1 cellular context compared by ENCODE assay signal in the genomic region with DNA sequence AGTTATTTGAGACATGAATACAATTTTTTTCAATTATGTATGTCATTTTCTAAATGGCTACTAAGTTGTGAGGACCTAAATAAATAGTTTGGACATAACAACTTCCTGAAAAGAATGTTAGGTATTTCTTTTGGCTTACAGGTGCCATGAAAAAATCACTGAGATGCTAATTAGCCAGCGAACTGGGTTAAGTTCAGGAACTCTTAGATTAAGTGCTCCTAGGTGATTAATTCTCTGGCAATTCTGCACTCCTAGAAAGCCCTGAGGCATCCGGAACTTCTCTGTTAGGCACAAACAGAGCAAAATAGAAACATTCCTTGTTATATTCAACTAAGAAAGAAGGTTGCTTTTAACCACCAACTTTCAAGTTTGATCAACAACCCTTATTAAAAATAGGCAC.
TF ChIP-seq lines count a peak whose summit lies in the region.

No MANE protein-coding gene starts in this region.

TF ChIP-seq in WTC11, 78 proteins besides CTCF, POLR2A, EP300 and RAD21:
- TF ChIP-seq ZNF396 (CRISPR knock-in tag; IDR thresholded peaks at IDR 0.05; ENCODE audit: borderline replicate concordance) (no peak), ATF1 (CRISPR knock-in tag; IDR thresholded peaks at IDR 0.05) (no peak), ELF4 (CRISPR knock-in tag; IDR thresholded peaks at IDR 0.05; ENCODE audit: low read depth) (no peak), HMGA2 (CRISPR knock-in tag; IDR thresholded peaks at IDR 0.05) (no peak), NFYB (CRISPR knock-in tag; conservative IDR thresholded peaks at IDR 0.05; ENCODE audit: low read depth) (no peak), GABPB1 (CRISPR knock-in tag; IDR thresholded peaks at IDR 0.05) (no peak), ZNF423 (CRISPR knock-in tag; IDR thresholded peaks at IDR 0.05) (no peak), FOXJ3 (CRISPR knock-in tag; IDR thresholded peaks at IDR 0.05; ENCODE audit: borderline replicate concordance) (no peak), RELA (CRISPR knock-in tag; IDR thresholded peaks at IDR 0.05; ENCODE audit: borderline replicate concordance) (no peak), NFATC4 (CRISPR knock-in tag; IDR thresholded peaks at IDR 0.05) (no peak), ZNF138 (CRISPR knock-in tag; conservative IDR thresholded peaks at IDR 0.05) (no peak), CREM (CRISPR knock-in tag; IDR thresholded peaks at IDR 0.05) (no peak), TP53 (CRISPR knock-in tag; IDR thresholded peaks at IDR 0.05) (no peak)
- TF ChIP-seq, protein P1, sequence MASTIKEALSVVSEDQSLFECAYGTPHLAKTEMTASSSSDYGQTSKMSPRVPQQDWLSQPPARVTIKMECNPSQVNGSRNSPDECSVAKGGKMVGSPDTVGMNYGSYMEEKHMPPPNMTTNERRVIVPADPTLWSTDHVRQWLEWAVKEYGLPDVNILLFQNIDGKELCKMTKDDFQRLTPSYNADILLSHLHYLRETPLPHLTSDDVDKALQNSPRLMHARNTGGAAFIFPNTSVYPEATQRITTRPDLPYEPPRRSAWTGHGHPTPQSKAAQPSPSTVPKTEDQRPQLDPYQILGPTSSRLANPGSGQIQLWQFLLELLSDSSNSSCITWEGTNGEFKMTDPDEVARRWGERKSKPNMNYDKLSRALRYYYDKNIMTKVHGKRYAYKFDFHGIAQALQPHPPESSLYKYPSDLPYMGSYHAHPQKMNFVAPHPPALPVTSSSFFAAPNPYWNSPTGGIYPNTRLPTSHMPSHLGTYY (CRISPR knock-in tag; IDR thresholded peaks at IDR 0.05) = no peak
- TF ChIP-seq, protein P2, sequence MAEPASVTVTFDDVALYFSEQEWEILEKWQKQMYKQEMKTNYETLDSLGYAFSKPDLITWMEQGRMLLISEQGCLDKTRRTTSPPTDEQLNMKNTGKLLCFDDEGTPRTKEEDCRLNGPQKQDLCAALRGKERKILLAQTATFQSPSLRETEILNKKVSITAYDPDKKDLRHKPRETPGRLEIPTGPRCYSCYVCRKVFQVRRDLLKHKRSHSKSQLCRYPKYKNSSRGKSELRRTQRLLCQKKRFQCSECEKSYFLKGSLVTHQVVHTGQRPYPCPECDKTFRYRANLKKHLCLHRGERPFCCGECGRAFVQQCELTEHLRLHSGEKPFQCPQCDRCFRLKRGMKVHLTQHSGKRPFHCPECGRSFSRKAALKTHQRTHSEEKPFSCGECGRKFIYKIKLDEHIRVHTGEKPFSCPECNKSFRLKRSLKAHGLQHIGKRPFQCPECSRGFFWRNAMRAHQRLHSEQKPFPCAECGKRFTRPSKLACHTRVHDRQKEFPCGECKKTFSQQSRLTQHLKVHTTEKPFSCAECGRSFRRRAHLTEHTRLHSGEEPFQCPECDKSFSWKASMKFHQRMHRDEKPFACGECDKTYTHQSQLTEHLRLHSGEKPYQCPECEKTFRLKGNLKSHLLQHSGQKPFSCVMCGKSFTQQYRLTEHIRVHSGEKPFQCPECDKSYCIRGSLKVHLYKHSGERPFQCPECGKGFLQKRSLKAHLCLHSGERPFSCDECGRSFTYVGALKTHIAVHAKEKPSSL (CRISPR knock-in tag; conservative IDR thresholded peaks at IDR 0.05) = no peak
- TF ChIP-seq, protein P3, sequence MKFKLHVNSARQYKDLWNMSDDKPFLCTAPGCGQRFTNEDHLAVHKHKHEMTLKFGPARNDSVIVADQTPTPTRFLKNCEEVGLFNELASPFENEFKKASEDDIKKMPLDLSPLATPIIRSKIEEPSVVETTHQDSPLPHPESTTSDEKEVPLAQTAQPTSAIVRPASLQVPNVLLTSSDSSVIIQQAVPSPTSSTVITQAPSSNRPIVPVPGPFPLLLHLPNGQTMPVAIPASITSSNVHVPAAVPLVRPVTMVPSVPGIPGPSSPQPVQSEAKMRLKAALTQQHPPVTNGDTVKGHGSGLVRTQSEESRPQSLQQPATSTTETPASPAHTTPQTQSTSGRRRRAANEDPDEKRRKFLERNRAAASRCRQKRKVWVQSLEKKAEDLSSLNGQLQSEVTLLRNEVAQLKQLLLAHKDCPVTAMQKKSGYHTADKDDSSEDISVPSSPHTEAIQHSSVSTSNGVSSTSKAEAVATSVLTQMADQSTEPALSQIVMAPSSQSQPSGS (CRISPR knock-in tag; IDR thresholded peaks at IDR 0.05; ENCODE audit: borderline replicate concordance, low read depth) = no peak
- TF ChIP-seq, protein P4, sequence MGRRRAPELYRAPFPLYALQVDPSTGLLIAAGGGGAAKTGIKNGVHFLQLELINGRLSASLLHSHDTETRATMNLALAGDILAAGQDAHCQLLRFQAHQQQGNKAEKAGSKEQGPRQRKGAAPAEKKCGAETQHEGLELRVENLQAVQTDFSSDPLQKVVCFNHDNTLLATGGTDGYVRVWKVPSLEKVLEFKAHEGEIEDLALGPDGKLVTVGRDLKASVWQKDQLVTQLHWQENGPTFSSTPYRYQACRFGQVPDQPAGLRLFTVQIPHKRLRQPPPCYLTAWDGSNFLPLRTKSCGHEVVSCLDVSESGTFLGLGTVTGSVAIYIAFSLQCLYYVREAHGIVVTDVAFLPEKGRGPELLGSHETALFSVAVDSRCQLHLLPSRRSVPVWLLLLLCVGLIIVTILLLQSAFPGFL (CRISPR knock-in tag; IDR thresholded peaks at IDR 0.05; ENCODE audit: borderline replicate concordance) = no peak
- TF ChIP-seq, protein P5, sequence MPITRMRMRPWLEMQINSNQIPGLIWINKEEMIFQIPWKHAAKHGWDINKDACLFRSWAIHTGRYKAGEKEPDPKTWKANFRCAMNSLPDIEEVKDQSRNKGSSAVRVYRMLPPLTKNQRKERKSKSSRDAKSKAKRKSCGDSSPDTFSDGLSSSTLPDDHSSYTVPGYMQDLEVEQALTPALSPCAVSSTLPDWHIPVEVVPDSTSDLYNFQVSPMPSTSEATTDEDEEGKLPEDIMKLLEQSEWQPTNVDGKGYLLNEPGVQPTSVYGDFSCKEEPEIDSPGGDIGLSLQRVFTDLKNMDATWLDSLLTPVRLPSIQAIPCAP (CRISPR knock-in tag; IDR thresholded peaks at IDR 0.05) = no peak
